9 cellular contexts compared by ENCODE assay signal in genomic region chr9:134670042-134670525, GRCh38. TPM values are rescaled to one million over a fixed set of nuclear protein-coding genes. Genes with fewer than 3 reads are reported as not detected.
DNase-seq lines count a peak whose midpoint lies in the region; FAIRE-seq and TF ChIP-seq lines count a peak whose summit lies in the region.
"Had no signal": no experiment of that assay in that cellular context is flagged by ENCODE, and none has a peak within 500 bp of the region (broad histone marks: within the 10 kb centered on the region; RNA-seq: fewer than 3 reads in every experiment).

No MANE protein-coding gene starts in this region.

- H3K4me1 ChIP-seq in uterus, result peaks cover 13 to 15% of the 10 kb centered on the region in 2 donors

- H3K36me3 ChIP-seq in uterus, result no peaks in the 10 kb centered on the region
- H3K36me3 ChIP-seq: esophagus squamous epithelium had no signal

- no peak for FAIRE-seq in GM19239 (lab: Jason Lieb, UNC)

- no peaks in the 10 kb centered on the region for H3K27me3 ChIP-seq in uterus
- H3K27me3 ChIP-seq: esophagus squamous epithelium had no signal

- intact Hi-C loops in uterus (cut with DNase I; ENCODE audit: low total_unique reads), result no loop called here
- intact Hi-C loops in posterior cingulate gyrus (cut with DNase I), result no loop called here

- no peaks in the 10 kb centered on the region for H3K9me3 ChIP-seq in uterus
- H3K9me3 ChIP-seq: esophagus squamous epithelium had no signal

- H3K4me3 ChIP-seq in uterus, result no peak overlapping the region
- H3K4me3 ChIP-seq: esophagus squamous epithelium had no signal

- H3K27ac ChIP-seq in uterus, result peak overlapping the region; percentile 31 to 70

- peak; percentile 61 for DNase-seq in HCEC 1CT
- DNase-seq in amniotic stem cell (lab: John Stamatoyannopoulos, UW), result peak; percentile 65
- DNase-seq in islet precursor cell, result peak; percentile 85
- no peak for DNase-seq in uterus
- no peak for DNase-seq in GM19239 (ENCODE audit: insufficient read length, low spot score)
- no peak for DNase-seq in posterior cingulate gyrus
- DNase-seq in H4 (ENCODE audit: low spot score), result no peak
- DNase-seq: esophagus squamous epithelium, NCI-H2081 treated with DMSO at 0.1 percent for 48 hours had no signal

- no peak for TF ChIP-seq CTCF in uterus (IDR thresholded peaks at IDR 0.05)

- no peak for TF ChIP-seq POLR2A in uterus (IDR thresholded peaks at IDR 0.05)

RNA-seq across cellular contexts. Expression of gene COL5A1, which starts 28.5 kb away (rescaled TPM):
- 100 to 1,000 TPM in 2 of 4 donors, 10 to 100 TPM in 2; 21.2 to 604 (median 129) TPM for total RNA-seq in uterus
- total RNA-seq in H4 (2014; rRNA removed; shearing (Covaris generic)), result 26.8 and 32.1 TPM in 2 replicates

Comparison
In these comparisons a context has a peak if more than half of its experiments do, and no peak if none do; other contexts are left out.
1. DNase-seq: peak in HCEC 1CT (single experiment), amniotic stem cell (single experiment) and islet precursor cell (single experiment); none in uterus (0 of 2), GM19239 (single experiment), posterior cingulate gyrus (0 of 10) and H4 (single experiment).